Comparison of ENCODE assay signal across 8 cellular contexts in genomic region chr19:48997972-48998371, GRCh38. TPM values are rescaled to one million over a fixed set of nuclear protein-coding genes. Genes with fewer than 3 reads are reported as not detected.
DNase-seq lines count a peak whose midpoint lies in the region; ATAC-seq and FAIRE-seq lines count a peak whose summit lies in the region.

No MANE protein-coding gene starts in this region.

- no peaks in the 10 kb centered on the region for H3K4me1 ChIP-seq in small intestine (ENCODE audit: control insufficient read depth in 2 of 2, insufficient read depth in 1 of 2, low read depth in 1 of 2, low read length in 1 of 2)

- H3K4me1 Mint-ChIP-seq in T-helper 1 cell treated with Interleukin-12 subunit alpha and Interleukin-12 subunit beta and Interleukin-4 antibody, amounts not matched to agents 30 μg/mL and 1 μg/mL, for 36 hours (ENCODE audit: low read depth): peaks cover 27% of the 10 kb centered on the region

- no peak overlapping the region for H3K27ac ChIP-seq in small intestine (ENCODE audit: low read depth in 1 of 2, low read length in 1 of 2)

- no peak overlapping the region for H3K4me3 ChIP-seq in small intestine (ENCODE audit: low read depth in 1 of 2, low read length in 2 of 2)

- H3K4me3 Mint-ChIP-seq in T-helper 1 cell treated with Interleukin-12 subunit alpha and Interleukin-12 subunit beta and Interleukin-4 antibody, amounts not matched to agents 30 μg/mL and 1 μg/mL, for 36 hours: no peak overlapping the region

- H3K27me3 Mint-ChIP-seq in T-helper 1 cell treated with Interleukin-12 subunit alpha and Interleukin-12 subunit beta and Interleukin-4 antibody, amounts not matched to agents 30 μg/mL and 1 μg/mL, for 36 hours (ENCODE audit: low read depth): no peaks in the 10 kb centered on the region

- 73 to 76% (median 73%) methylated on average over 5 of the region's 5 CpGs for WGBS in small intestine, 3 donors

- H3K9me3 ChIP-seq in small intestine (ENCODE audit: control insufficient read depth, low read depth): no peaks in the 10 kb centered on the region

- H3K9me3 Mint-ChIP-seq in T-helper 1 cell treated with Interleukin-12 subunit alpha and Interleukin-12 subunit beta and Interleukin-4 antibody, amounts not matched to agents 30 μg/mL and 1 μg/mL, for 36 hours: no peaks in the 10 kb centered on the region

- peaks cover 0 to 1% of the 10 kb centered on the region in 2 donors for H3K36me3 ChIP-seq in small intestine (ENCODE audit: control insufficient read depth in 2 of 2, insufficient read depth in 2 of 2, low read length in 2 of 2)

- DNase-seq in DMS114 treated with DMSO at 0.1 percent for 48 hours (lab: John Stamatoyannopoulos, UW; ENCODE audit: unreplicated experiment) (peak; percentile 10), HuH-7.5 (ENCODE audit: low spot score) (peak; percentile 76), ecto neural progenitor cell (ENCODE audit: low spot score) (peak; percentile 82), small intestine (peak; percentile 58), 8988T (no peak)

- peak overlapping the region; percentile 19 for H3K27ac Mint-ChIP-seq in T-helper 1 cell treated with Interleukin-12 subunit alpha and Interleukin-12 subunit beta and Interleukin-4 antibody, amounts not matched to agents 30 μg/mL and 1 μg/mL, for 36 hours

- H3K36me3 Mint-ChIP-seq in T-helper 1 cell treated with Interleukin-12 subunit alpha and Interleukin-12 subunit beta and Interleukin-4 antibody, amounts not matched to agents 30 μg/mL and 1 μg/mL, for 36 hours (ENCODE audit: low read depth): peaks cover 15% of the 10 kb centered on the region

- H3K27me3 ChIP-seq in small intestine (ENCODE audit: control insufficient read depth in 2 of 2, insufficient read depth in 2 of 2, low read length in 2 of 2): no peaks in the 10 kb centered on the region

- FAIRE-seq in small intestine (lab: Jason Lieb, UNC): no peak

- ATAC-seq in HG02870 (IDR thresholded peaks at IDR 0.05; ENCODE audit: unreplicated experiment) (no peak), HG03460 (IDR thresholded peaks at IDR 0.05; ENCODE audit: unreplicated experiment) (no peak)

RNA-seq across cellular contexts. Expression of gene RUVBL2, which starts 4.3 kb away (rescaled TPM):
- 100 to 1,000 TPM in 1 of 3 donors, 10 to 100 TPM in 2; 45.4 to 108 (median 53.0) TPM for polyA plus RNA-seq in small intestine

RNA-seq across cellular contexts. Expression of gene GYS1, which starts 4.9 kb away (rescaled TPM):
- polyA plus RNA-seq in small intestine: 10 to 100 TPM; 16.2 to 25.3 (median 24.8) TPM

RNA-seq across cellular contexts. Expression of gene LHB, which starts 18.9 kb away (rescaled TPM):
- 10 to 100 TPM in 1 of 3 donors, 1 to 10 TPM in 2; 1.6 to 40.5 (median 8.9) TPM for polyA plus RNA-seq in small intestine

RNA-seq across cellular contexts. Expression of gene CGB3, which starts 26.2 kb away (rescaled TPM):
- not detected for polyA plus RNA-seq in small intestine

RNA-seq across cellular contexts. Expression of gene FTL, which starts 32.9 kb away (rescaled TPM):
- polyA plus RNA-seq in small intestine: 1,000 to 10,000 TPM; 4,142 to 9,227 (median 7,309) TPM
